In genomic region chr3:72328755-72329154, GRCh38 we compare ENCODE assay signal across 22 cellular contexts.
"Had no signal": no experiment of that assay in that cellular context is flagged by ENCODE, and none has a peak within 500 bp of the region (broad histone marks: within the 10 kb centered on the region; RNA-seq: fewer than 3 reads in every experiment).

No MANE protein-coding gene starts in this region.

- ATAC-seq: activated CD8-positive, alpha-beta T cell treated with anti-CD3 and anti-CD28 coated beads for 36 hours; activated T-cell treated with anti-CD3 and anti-CD28 coated beads, Interleukin-2, amount 50 U/mL, for 72 hours; activated T-helper 17 cell treated with anti-CD3 and anti-CD28 coated beads, Interleukin-2, amount 50 U/mL, for 72 hours had no signal

- H3K27ac ChIP-seq: WERI-Rb-1 had no signal

- H3K36me3 ChIP-seq: WERI-Rb-1 had no signal

- DNase-seq: activated CD4-positive, alpha-beta T cell treated with anti-CD3 and anti-CD28 coated beads, Interleukin-2, amount 10 ng/mL, durations not matched to agents 24 days and 14 days; activated CD4-positive, alpha-beta T cell treated with anti-CD3 and anti-CD28 coated beads, Interleukin-2, amount 50 U/mL, for 4 hours; activated CD8-positive, alpha-beta T cell treated with anti-CD3 and anti-CD28 coated beads for 36 hours; activated effector memory CD4-positive, alpha-beta T cell treated with anti-CD3 and anti-CD28 coated beads, Interleukin-2, amount 50 U/mL, for 16 hours; activated naive CD4-positive, alpha-beta T cell; activated naive CD4-positive, alpha-beta T cell treated with anti-CD3 and anti-CD28 coated beads, Interleukin-2, amount 50 U/mL, for 16 hours; activated naive CD8-positive, alpha-beta T cell treated with anti-CD3 and anti-CD28 coated beads for 36 hours; activated T-cell treated with anti-CD3 and anti-CD28 coated beads, Interleukin-2, amount 50 U/mL, for 1 hour; activated T-cell treated with anti-CD3 and anti-CD28 coated beads, Interleukin-2, amount 50 U/mL, for 72 hours; amniotic stem cell; Karpas-422; NCI-H1436 treated with DMSO at 0.1 percent for 48 hours; NCI-H1694 treated with DMSO at 0.1 percent for 48 hours; NCI-H2029; NK-92 treated with Interleukin-12 subunit alpha and Interleukin-12 subunit beta, amount 100 ng/mL, for 24 hours; Right ventricle myocardium superior; SW 1271; T-helper 1 cell; T-helper 2 cell; T-helper 9 cell; WERI-Rb-1 had no signal
